1 cellular context compared by ENCODE assay signal in genomic region chr7:78020131-78020873, GRCh38.
A peak's percentile ranks its signal among the peaks of the same experiment; 100 is the strongest.
TF ChIP-seq lines count a peak whose summit lies in the region.

No MANE protein-coding gene starts in this region.

TF ChIP-seq in HepG2, 621 proteins besides CTCF, POLR2A, EP300 and RAD21 (continued from another document):
- TF ChIP-seq TFDP2 (CRISPR knock-in tag; IDR thresholded peaks at IDR 0.05) (peak; percentile 5; the same call in 1 of the 2 replicates), SALL2 (CRISPR knock-in tag; IDR thresholded peaks at IDR 0.05) (no peak)
